In genomic region chr2:174979996-174980395, GRCh38 we compare ENCODE assay signal across 1 cellular context.
TF ChIP-seq lines count a peak whose summit lies in the region.

No MANE protein-coding gene starts in this region.

TF ChIP-seq in GM23338, 12 proteins besides CTCF, POLR2A, EP300 and RAD21:
- TF ChIP-seq, protein P1, sequence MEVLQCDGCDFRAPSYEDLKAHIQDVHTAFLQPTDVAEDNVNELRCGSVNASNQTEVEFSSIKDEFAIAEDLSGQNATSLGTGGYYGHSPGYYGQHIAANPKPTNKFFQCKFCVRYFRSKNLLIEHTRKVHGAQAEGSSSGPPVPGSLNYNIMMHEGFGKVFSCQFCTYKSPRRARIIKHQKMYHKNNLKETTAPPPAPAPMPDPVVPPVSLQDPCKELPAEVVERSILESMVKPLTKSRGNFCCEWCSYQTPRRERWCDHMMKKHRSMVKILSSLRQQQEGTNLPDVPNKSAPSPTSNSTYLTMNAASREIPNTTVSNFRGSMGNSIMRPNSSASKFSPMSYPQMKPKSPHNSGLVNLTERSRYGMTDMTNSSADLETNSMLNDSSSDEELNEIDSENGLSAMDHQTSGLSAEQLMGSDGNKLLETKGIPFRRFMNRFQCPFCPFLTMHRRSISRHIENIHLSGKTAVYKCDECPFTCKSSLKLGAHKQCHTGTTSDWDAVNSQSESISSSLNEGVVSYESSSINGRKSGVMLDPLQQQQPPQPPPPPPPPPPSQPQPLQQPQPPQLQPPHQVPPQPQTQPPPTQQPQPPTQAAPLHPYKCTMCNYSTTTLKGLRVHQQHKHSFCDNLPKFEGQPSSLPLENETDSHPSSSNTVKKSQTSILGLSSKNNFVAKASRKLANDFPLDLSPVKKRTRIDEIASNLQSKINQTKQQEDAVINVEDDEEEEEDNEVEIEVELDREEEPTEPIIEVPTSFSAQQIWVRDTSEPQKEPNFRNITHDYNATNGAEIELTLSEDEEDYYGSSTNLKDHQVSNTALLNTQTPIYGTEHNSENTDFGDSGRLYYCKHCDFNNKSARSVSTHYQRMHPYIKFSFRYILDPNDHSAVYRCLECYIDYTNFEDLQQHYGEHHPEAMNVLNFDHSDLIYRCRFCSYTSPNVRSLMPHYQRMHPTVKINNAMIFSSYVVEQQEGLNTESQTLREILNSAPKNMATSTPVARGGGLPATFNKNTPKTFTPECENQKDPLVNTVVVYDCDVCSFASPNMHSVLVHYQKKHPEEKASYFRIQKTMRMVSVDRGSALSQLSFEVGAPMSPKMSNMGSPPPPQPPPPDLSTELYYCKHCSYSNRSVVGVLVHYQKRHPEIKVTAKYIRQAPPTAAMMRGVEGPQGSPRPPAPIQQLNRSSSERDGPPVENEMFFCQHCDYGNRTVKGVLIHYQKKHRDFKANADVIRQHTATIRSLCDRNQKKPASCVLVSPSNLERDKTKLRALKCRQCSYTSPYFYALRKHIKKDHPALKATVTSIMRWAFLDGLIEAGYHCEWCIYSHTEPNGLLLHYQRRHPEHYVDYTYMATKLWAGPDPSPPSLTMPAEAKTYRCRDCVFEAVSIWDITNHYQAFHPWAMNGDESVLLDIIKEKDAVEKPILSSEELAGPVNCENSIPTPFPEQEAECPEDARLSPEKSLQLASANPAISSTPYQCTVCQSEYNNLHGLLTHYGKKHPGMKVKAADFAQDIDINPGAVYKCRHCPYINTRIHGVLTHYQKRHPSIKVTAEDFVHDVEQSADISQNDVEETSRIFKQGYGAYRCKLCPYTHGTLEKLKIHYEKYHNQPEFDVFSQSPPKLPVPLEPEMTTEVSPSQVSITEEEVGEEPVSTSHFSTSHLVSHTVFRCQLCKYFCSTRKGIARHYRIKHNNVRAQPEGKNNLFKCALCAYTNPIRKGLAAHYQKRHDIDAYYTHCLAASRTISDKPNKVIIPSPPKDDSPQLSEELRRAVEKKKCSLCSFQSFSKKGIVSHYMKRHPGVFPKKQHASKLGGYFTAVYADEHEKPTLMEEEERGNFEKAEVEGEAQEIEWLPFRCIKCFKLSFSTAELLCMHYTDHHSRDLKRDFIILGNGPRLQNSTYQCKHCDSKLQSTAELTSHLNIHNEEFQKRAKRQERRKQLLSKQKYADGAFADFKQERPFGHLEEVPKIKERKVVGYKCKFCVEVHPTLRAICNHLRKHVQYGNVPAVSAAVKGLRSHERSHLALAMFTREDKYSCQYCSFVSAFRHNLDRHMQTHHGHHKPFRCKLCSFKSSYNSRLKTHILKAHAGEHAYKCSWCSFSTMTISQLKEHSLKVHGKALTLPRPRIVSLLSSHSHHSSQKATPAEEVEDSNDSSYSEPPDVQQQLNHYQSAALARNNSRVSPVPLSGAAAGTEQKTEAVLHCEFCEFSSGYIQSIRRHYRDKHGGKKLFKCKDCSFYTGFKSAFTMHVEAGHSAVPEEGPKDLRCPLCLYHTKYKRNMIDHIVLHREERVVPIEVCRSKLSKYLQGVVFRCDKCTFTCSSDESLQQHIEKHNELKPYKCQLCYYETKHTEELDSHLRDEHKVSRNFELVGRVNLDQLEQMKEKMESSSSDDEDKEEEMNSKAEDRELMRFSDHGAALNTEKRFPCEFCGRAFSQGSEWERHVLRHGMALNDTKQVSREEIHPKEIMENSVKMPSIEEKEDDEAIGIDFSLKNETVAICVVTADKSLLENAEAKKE (CRISPR knock-in tag; IDR thresholded peaks at IDR 0.05), result no peak
- TF ChIP-seq EZH2phosphoT487 (IDR thresholded peaks at IDR 0.05; ENCODE audit: unreplicated experiment), result no peak
- TF ChIP-seq CREB1 (CRISPR knock-in tag; IDR thresholded peaks at IDR 0.05; ENCODE audit: low read depth), result no peak
- no peak for TF ChIP-seq STAT1 (IDR thresholded peaks at IDR 0.05; ENCODE audit: unreplicated experiment)
- TF ChIP-seq ZNF331 (CRISPR knock-in tag; IDR thresholded peaks at IDR 0.05; ENCODE audit: low read depth), result no peak
- no peak for TF ChIP-seq ETS1 (IDR thresholded peaks at IDR 0.05)
- TF ChIP-seq POLR2AphosphoS5 (IDR thresholded peaks at IDR 0.05; ENCODE audit: low read depth), result no peak
- TF ChIP-seq ZNF114 (CRISPR knock-in tag; IDR thresholded peaks at IDR 0.05), result no peak
- TF ChIP-seq, protein P2, sequence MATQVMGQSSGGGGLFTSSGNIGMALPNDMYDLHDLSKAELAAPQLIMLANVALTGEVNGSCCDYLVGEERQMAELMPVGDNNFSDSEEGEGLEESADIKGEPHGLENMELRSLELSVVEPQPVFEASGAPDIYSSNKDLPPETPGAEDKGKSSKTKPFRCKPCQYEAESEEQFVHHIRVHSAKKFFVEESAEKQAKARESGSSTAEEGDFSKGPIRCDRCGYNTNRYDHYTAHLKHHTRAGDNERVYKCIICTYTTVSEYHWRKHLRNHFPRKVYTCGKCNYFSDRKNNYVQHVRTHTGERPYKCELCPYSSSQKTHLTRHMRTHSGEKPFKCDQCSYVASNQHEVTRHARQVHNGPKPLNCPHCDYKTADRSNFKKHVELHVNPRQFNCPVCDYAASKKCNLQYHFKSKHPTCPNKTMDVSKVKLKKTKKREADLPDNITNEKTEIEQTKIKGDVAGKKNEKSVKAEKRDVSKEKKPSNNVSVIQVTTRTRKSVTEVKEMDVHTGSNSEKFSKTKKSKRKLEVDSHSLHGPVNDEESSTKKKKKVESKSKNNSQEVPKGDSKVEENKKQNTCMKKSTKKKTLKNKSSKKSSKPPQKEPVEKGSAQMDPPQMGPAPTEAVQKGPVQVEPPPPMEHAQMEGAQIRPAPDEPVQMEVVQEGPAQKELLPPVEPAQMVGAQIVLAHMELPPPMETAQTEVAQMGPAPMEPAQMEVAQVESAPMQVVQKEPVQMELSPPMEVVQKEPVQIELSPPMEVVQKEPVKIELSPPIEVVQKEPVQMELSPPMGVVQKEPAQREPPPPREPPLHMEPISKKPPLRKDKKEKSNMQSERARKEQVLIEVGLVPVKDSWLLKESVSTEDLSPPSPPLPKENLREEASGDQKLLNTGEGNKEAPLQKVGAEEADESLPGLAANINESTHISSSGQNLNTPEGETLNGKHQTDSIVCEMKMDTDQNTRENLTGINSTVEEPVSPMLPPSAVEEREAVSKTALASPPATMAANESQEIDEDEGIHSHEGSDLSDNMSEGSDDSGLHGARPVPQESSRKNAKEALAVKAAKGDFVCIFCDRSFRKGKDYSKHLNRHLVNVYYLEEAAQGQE (IDR thresholded peaks at IDR 0.05; ENCODE audit: unreplicated experiment), result no peak
- no peak for TF ChIP-seq JUNB (IDR thresholded peaks at IDR 0.05; ENCODE audit: unreplicated experiment)
- no peak for TF ChIP-seq NANOG (IDR thresholded peaks at IDR 0.05; ENCODE audit: borderline replicate concordance)
- no peak for TF ChIP-seq EZH2 (IDR thresholded peaks at IDR 0.05; ENCODE audit: low read depth, unreplicated experiment)
